In the genomic region with DNA sequence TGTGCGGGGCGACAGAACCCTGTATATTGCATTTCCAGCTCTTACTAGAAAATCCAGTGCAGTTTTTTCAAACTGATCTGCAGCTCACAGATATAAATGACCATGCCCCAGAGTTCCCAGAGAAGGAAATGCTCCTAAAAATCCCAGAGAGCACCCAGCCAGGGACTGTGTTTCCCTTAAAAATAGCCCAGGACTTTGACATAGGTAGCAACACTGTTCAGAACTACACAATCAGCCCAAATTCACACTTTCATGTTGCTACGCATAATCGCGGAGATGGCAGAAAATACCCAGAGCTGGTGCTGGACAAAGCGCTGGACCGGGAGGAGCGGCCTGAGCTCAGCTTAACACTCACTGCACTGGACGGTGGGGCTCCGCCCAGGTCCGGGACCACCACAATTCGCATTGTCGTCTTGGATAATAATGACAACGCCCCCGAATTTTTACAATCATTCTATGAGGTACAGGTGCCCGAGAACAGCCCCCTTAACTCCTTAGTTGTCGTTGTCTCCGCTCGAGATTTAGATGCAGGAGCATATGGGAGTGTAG, we compare ENCODE assay signal across 12 cellular contexts. TPM values are rescaled to one million over a fixed set of nuclear protein-coding genes. Genes with fewer than 3 reads are reported as not detected.
DNase-seq lines count a peak whose midpoint lies in the region; ATAC-seq and TF ChIP-seq lines count a peak whose summit lies in the region.
"Had no signal": no experiment of that assay in that cellular context is flagged by ENCODE, and none has a peak within 500 bp of the region (broad histone marks: within the 10 kb centered on the region; RNA-seq: fewer than 3 reads in every experiment).

No MANE protein-coding gene starts in this region.

- H3K4me3 ChIP-seq in HUES64 (ENCODE audit: low read length) (peak overlapping the region; percentile 46; the same call in 1 of the 2 replicates), astrocyte of the cerebellum (ENCODE audit: low read depth, low read length) (peak overlapping the region; percentile 32), mesendoderm (ENCODE audit: low read length) (peak overlapping the region; percentile 42), stomach (peak overlapping the region; percentile 14 to 34 (median 30)), spleen (peak overlapping the region in 3 of 8 donors; percentile 22 to 54 (median 33))

- H3K9me3 ChIP-seq in HUES64 (ENCODE audit: insufficient read depth, low read depth, low read length) (peaks cover 33% of the 10 kb centered on the region), stomach (peaks cover 10 to 82% (median 61%) of the 10 kb centered on the region in 4 donors), spleen (peaks cover 0 to 96% (median 72%) of the 10 kb centered on the region in 8 donors)

- peaks cover 15% of the 10 kb centered on the region for H3K9me3 Mint-ChIP-seq in natural killer cell treated with Interleukin-12 subunit alpha and Interleukin-12 subunit beta and Interleukin-15 and Interleukin-18, amount 100 ng/mL, for 72 hours

- H3K23ac ChIP-seq in mesendoderm (ENCODE audit: low read length): no peak overlapping the region

- H3K27me3 Mint-ChIP-seq in natural killer cell treated with Interleukin-12 subunit alpha and Interleukin-12 subunit beta and Interleukin-15 and Interleukin-18, amount 100 ng/mL, for 72 hours: peaks cover 0 to 14% of the 10 kb centered on the region in 2 donors

- peak overlapping the region; percentile 47 for H3K56ac ChIP-seq in mesendoderm (ENCODE audit: low read length)

- H3K4me2 ChIP-seq in mesendoderm (ENCODE audit: low read length): no peak overlapping the region

- TF ChIP-seq EP300 in stomach (IDR thresholded peaks at IDR 0.05): no peak

- no peak overlapping the region for H2BK120ac ChIP-seq in mesendoderm (ENCODE audit: low read depth, low read length)

- peaks cover 0 to 3% of the 10 kb centered on the region in 2 donors for H3K4me1 Mint-ChIP-seq in natural killer cell treated with Interleukin-12 subunit alpha and Interleukin-12 subunit beta and Interleukin-15 and Interleukin-18, amount 100 ng/mL, for 72 hours (ENCODE audit: low read depth in 2 of 2)

- intact Hi-C loops in stomach (cut with DNase I; ENCODE audit: low total_unique reads): no loop called here
- intact Hi-C loops in spleen (cut with DNase I; ENCODE audit: low total_unique reads): no loop called here

- H4K8ac ChIP-seq in mesendoderm (ENCODE audit: low read depth, low read length): no peak overlapping the region

- DNase-seq in astrocyte of the cerebellum (ENCODE audit: low read depth) (no peak), mesendoderm (no peak), stomach (no peak), NCI-H187 (lab: John Stamatoyannopoulos, UW) (no peak), spleen (no peak)
- DNase-seq in natural killer cell treated with Interleukin-12 subunit alpha and Interleukin-12 subunit beta and Interleukin-15 and Interleukin-18, amount 100 ng/mL, for 72 hours (ENCODE audit: low spot score): no peak
- DNase-seq: activated CD4-positive, CD25-positive, alpha-beta regulatory T cell; activated T-cell treated with anti-CD3 and anti-CD28 coated beads, Interleukin-2, amount 50 U/mL, for 48 hours; NCI-H2171 had no signal

- TF ChIP-seq CTCF in astrocyte of the cerebellum (IDR thresholded peaks at IDR 0.05; ENCODE audit: low read depth, low read length, missing control alignments) (no peak), stomach (IDR thresholded peaks at IDR 0.05) (no peak), spleen (IDR thresholded peaks at IDR 0.05 in 8 of 11, conservative IDR thresholded peaks at IDR 0.05 in 3 of 11) (no peak)

- H3K4me1 ChIP-seq in HUES64 (ENCODE audit: insufficient read depth, low read length) (no peaks in the 10 kb centered on the region), mesendoderm (ENCODE audit: control insufficient read depth, low read depth, low read length) (no peaks in the 10 kb centered on the region), stomach (peaks cover 0 to 4% (median 0%) of the 10 kb centered on the region in 4 donors), spleen (no peaks in the 10 kb centered on the region)

- H3K79me2 ChIP-seq in mesendoderm (ENCODE audit: control insufficient read depth, insufficient read depth, low read length): no peaks in the 10 kb centered on the region

- H3K4ac ChIP-seq in mesendoderm (ENCODE audit: low read depth, low read length): no peak overlapping the region

- H3K27ac ChIP-seq in HUES64 (ENCODE audit: low read depth, low read length) (no peak overlapping the region), mesendoderm (ENCODE audit: low read depth, low read length) (no peak overlapping the region), stomach (peak overlapping the region in 1 of 5 donors; percentile 40), spleen (no peak overlapping the region)
- H3K27ac ChIP-seq: RWPE1 had no signal

- H4K5ac ChIP-seq in mesendoderm (ENCODE audit: low read length): no peak overlapping the region

- no peak overlapping the region for H2BK5ac ChIP-seq in mesendoderm (ENCODE audit: low read length)

- no peaks in the 10 kb centered on the region for H3K79me1 ChIP-seq in mesendoderm (ENCODE audit: low read length)

- no peaks in the 10 kb centered on the region for H3K36me3 ChIP-seq in HUES64 (ENCODE audit: insufficient read depth, low read length)
- no peaks in the 10 kb centered on the region for H3K36me3 ChIP-seq in mesendoderm (ENCODE audit: control insufficient read depth, insufficient read depth, low read length)
- no peaks in the 10 kb centered on the region for H3K36me3 ChIP-seq in stomach
- no peaks in the 10 kb centered on the region for H3K36me3 ChIP-seq in spleen

- TF ChIP-seq POLR2A in stomach (IDR thresholded peaks at IDR 0.05): no peak
- no peak for TF ChIP-seq POLR2A in spleen (IDR thresholded peaks at IDR 0.05)

- no peaks in the 10 kb centered on the region for H3K27me3 ChIP-seq in HUES64 (ENCODE audit: insufficient read depth, low read length)
- H3K27me3 ChIP-seq in mesendoderm (ENCODE audit: insufficient read depth, low read length, poor library complexity): no peaks in the 10 kb centered on the region
- H3K27me3 ChIP-seq in stomach: peaks cover 0 to 7% (median 0%) of the 10 kb centered on the region in 3 donors
- peaks cover 0 to 12% (median 0%) of the 10 kb centered on the region in 7 donors for H3K27me3 ChIP-seq in spleen (replicated peaks in 1 of 7)

- peaks cover 13% of the 10 kb centered on the region for H3K36me3 Mint-ChIP-seq in natural killer cell treated with Interleukin-12 subunit alpha and Interleukin-12 subunit beta and Interleukin-15 and Interleukin-18, amount 100 ng/mL, for 72 hours

- no peak overlapping the region for H3K4me3 Mint-ChIP-seq in natural killer cell treated with Interleukin-12 subunit alpha and Interleukin-12 subunit beta and Interleukin-15 and Interleukin-18, amount 100 ng/mL, for 72 hours

- no peak overlapping the region for H2BK15ac ChIP-seq in mesendoderm (replicated peaks; ENCODE audit: low read depth)

- no peak overlapping the region for H3K18ac ChIP-seq in mesendoderm (ENCODE audit: low read length)

- ATAC-seq in natural killer cell treated with Interleukin-12 subunit alpha and Interleukin-12 subunit beta and Interleukin-15 and Interleukin-18, amount 100 ng/mL, for 72 hours: no peak
- ATAC-seq in GM18867 (IDR thresholded peaks at IDR 0.05; ENCODE audit: unreplicated experiment): no peak

- H3K27ac Mint-ChIP-seq in natural killer cell treated with Interleukin-12 subunit alpha and Interleukin-12 subunit beta and Interleukin-15 and Interleukin-18, amount 100 ng/mL, for 72 hours: no peak overlapping the region

- in situ Hi-C loops in astrocyte of the cerebellum (cut with HindIII; ENCODE audit: low sequenced_read_pairs): no loop called here

- no peak overlapping the region for H2AK5ac ChIP-seq in mesendoderm (ENCODE audit: low read length)

- WGBS in HUES64: 95% methylated on average over 19 of the region's 19 CpGs
- no CpG with 5 or more reads among the region's 19 CpGs for WGBS in mesendoderm (ENCODE audit: extremely low coverage, insufficient coverage, low lambda C conversion rate)
- WGBS in stomach, 5 donors: 41 to 65% (median 46%) methylated on average over 19 of the region's 19 CpGs
- 43 to 63% (median 50%) methylated on average over 19 of the region's 19 CpGs for whole genome bisulfite sequencing in spleen, 5 donors

- H3K9ac ChIP-seq in HUES64 (ENCODE audit: low read depth, low read length) (no peak overlapping the region), mesendoderm (ENCODE audit: low read length) (peak overlapping the region; percentile 56)

RNA-seq across cellular contexts. Expression of a gene that starts 0.8 kb away (rescaled TPM):
- 0.15 TPM for polyA plus RNA-seq in HUES64 (2013, experiment 1 of 2)
- 0.51 TPM for polyA plus RNA-seq in HUES64 (2013, experiment 2 of 2)
- polyA plus RNA-seq in mesendoderm (2013, experiment 1 of 2): 7.5 TPM
- polyA plus RNA-seq in mesendoderm (2013, experiment 2 of 2): 7.8 TPM
- total RNA-seq in stomach (1 to 10 TPM in 3 of 5 donors, under 1 TPM in 2; 0.14 to 4.7 (median 1.8) TPM), spleen (1 to 10 TPM in 6 of 7 donors, under 1 TPM in 1; 0.81 to 3.4 (median 1.6) TPM)
- polyA plus RNA-seq in stomach (under 1 TPM in 2 of 3 donors, not detected in 1; 0.31 to 0.78 TPM), spleen (under 1 TPM; 0.20 to 0.33 (median 0.32) TPM)
- not detected for total RNA-seq in natural killer cell treated with Interleukin-12 subunit alpha and Interleukin-12 subunit beta and Interleukin-15 and Interleukin-18, amount 100 ng/mL, for 72 hours

RNA-seq across cellular contexts. Expression of a gene that starts 14.1 kb away (rescaled TPM):
- not detected for polyA plus RNA-seq in HUES64 (2013, experiment 1 of 2)
- polyA plus RNA-seq in HUES64 (2013, experiment 2 of 2): 0.13 TPM
- polyA plus RNA-seq in mesendoderm (2013, experiment 1 of 2): 0.04 TPM
- polyA plus RNA-seq in mesendoderm (2013, experiment 2 of 2): 0.07 TPM
- 1 to 10 TPM in 1 of 5 donors, under 1 TPM in 1, not detected in 3; under 0.01 to 1.3 TPM for total RNA-seq in stomach
- polyA plus RNA-seq in stomach: under 1 TPM in 1 of 3 donors, not detected in 2; 0.15 TPM
- 1 to 10 TPM in 2 of 7 donors, under 1 TPM in 5; 0.20 to 1.1 (median 0.66) TPM for total RNA-seq in spleen
- polyA plus RNA-seq in spleen: under 1 TPM; 0.02 to 0.13 (median 0.07) TPM
- not detected for total RNA-seq in natural killer cell treated with Interleukin-12 subunit alpha and Interleukin-12 subunit beta and Interleukin-15 and Interleukin-18, amount 100 ng/mL, for 72 hours

RNA-seq across cellular contexts. Expression of a gene that starts 14.2 kb away (rescaled TPM):
- 0.25 TPM for polyA plus RNA-seq in HUES64 (2013, experiment 1 of 2)
- polyA plus RNA-seq in HUES64 (2013, experiment 2 of 2): 0.57 TPM
- 0.25 TPM for polyA plus RNA-seq in mesendoderm (2013, experiment 1 of 2)
- polyA plus RNA-seq in mesendoderm (2013, experiment 2 of 2): 0.27 TPM
- 10 to 100 TPM in 1 of 5 donors, 1 to 10 TPM in 1, under 1 TPM in 2, not detected in 1; 0.45 to 15.9 (median 1.7) TPM for total RNA-seq in stomach
- under 1 TPM; 0.15 to 0.38 (median 0.37) TPM for polyA plus RNA-seq in stomach
- 1 to 10 TPM in 5 of 7 donors, under 1 TPM in 2; 0.77 to 2.6 (median 1.6) TPM for total RNA-seq in spleen
- polyA plus RNA-seq in spleen: under 1 TPM; 0.09 to 0.32 (median 0.24) TPM
- total RNA-seq in natural killer cell treated with Interleukin-12 subunit alpha and Interleukin-12 subunit beta and Interleukin-15 and Interleukin-18, amount 100 ng/mL, for 72 hours: not detected

RNA-seq across cellular contexts. Expression of a gene that starts 35.5 kb away (rescaled TPM):
- polyA plus RNA-seq in HUES64 (2013, experiment 1 of 2): 1.0 TPM
- polyA plus RNA-seq in HUES64 (2013, experiment 2 of 2): 0.82 TPM
- polyA plus RNA-seq in mesendoderm (2013, experiment 1 of 2): 1.1 TPM
- 1.1 TPM for polyA plus RNA-seq in mesendoderm (2013, experiment 2 of 2)
- 1 to 10 TPM in 1 of 5 donors, not detected in 4; 3.7 TPM for total RNA-seq in stomach
- polyA plus RNA-seq in stomach: under 1 TPM; 0.15 to 0.46 (median 0.31) TPM
- total RNA-seq in spleen: 1 to 10 TPM in 4 of 7 donors, under 1 TPM in 3; 0.34 to 3.1 (median 1.1) TPM
- under 1 TPM in 2 of 3 donors, not detected in 1; 0.08 to 0.26 TPM for polyA plus RNA-seq in spleen
- not detected for total RNA-seq in natural killer cell treated with Interleukin-12 subunit alpha and Interleukin-12 subunit beta and Interleukin-15 and Interleukin-18, amount 100 ng/mL, for 72 hours

RNA-seq across cellular contexts. Expression of a gene that starts 36.7 kb away (rescaled TPM):
- 0.15 TPM for polyA plus RNA-seq in HUES64 (2013, experiment 1 of 2)
- polyA plus RNA-seq in HUES64 (2013, experiment 2 of 2): 0.25 TPM
- polyA plus RNA-seq in mesendoderm (2013, experiment 1 of 2): 0.29 TPM
- polyA plus RNA-seq in mesendoderm (2013, experiment 2 of 2): 0.27 TPM
- total RNA-seq in stomach: 1 to 10 TPM in 1 of 5 donors, under 1 TPM in 1, not detected in 3; 0.72 to 1.8 TPM
- under 1 TPM in 1 of 3 donors, not detected in 2; 0.10 TPM for polyA plus RNA-seq in stomach
- total RNA-seq in spleen: 1 to 10 TPM in 4 of 7 donors, under 1 TPM in 3; 0.51 to 1.6 (median 1.3) TPM
- under 1 TPM in 2 of 3 donors, not detected in 1; 0.08 to 0.16 TPM for polyA plus RNA-seq in spleen
- not detected for total RNA-seq in natural killer cell treated with Interleukin-12 subunit alpha and Interleukin-12 subunit beta and Interleukin-15 and Interleukin-18, amount 100 ng/mL, for 72 hours
